In genomic region chr19:53912653-53913052, GRCh38 we compare ENCODE assay signal across 14 cellular contexts. TPM values are rescaled to one million over a fixed set of nuclear protein-coding genes. Genes with fewer than 3 reads are reported as not detected.
DNase-seq lines count a peak whose midpoint lies in the region; ATAC-seq and TF ChIP-seq lines count a peak whose summit lies in the region.
"Had no signal": no experiment of that assay in that cellular context is flagged by ENCODE, and none has a peak within 500 bp of the region (broad histone marks: within the 10 kb centered on the region; RNA-seq: fewer than 3 reads in every experiment).

No MANE protein-coding gene starts in this region.

- no peak overlapping the region for H3K4me3 ChIP-seq in HFF-Myc (replicated peaks; ENCODE audit: low read depth, low read length)
- no peak overlapping the region for H3K4me3 ChIP-seq in osteoblast (ENCODE audit: insufficient read depth, low read length)
- H3K4me3 ChIP-seq: body of pancreas, HAP-1 had no signal

- no peak overlapping the region for H3K27ac ChIP-seq in osteoblast (ENCODE audit: low read depth, low read length)
- H3K27ac ChIP-seq: body of pancreas had no signal

- no peaks in the 10 kb centered on the region for H3K4me1 ChIP-seq in osteoblast (ENCODE audit: insufficient read depth, low read length)
- H3K4me1 ChIP-seq: HAP-1 had no signal

- peak; percentile 69 for DNase-seq in activated CD8-positive, alpha-beta memory T cell treated with anti-CD3 and anti-CD28 coated beads, Interleukin-2, amount 50 U/mL, for 48 hours
- DNase-seq in activated CD8-positive, alpha-beta memory T cell treated with anti-CD3 and anti-CD28 coated beads, Interleukin-2, amount 50 U/mL, for 4 hours = no peak
- DNase-seq in HFF-Myc (ENCODE audit: extremely low read depth, low read depth) (no peak), chondrocyte (ENCODE audit: low spot score) (no peak), osteoblast (ENCODE audit: insufficient read length, low spot score, missing footprints) (peak; percentile 62), AG20443 (ENCODE audit: low spot score) (no peak)
- DNase-seq: body of pancreas had no signal

- peaks cover 33% of the 10 kb centered on the region for H3K27me3 ChIP-seq in osteoblast (ENCODE audit: insufficient read depth, low read length)

- H3K27me3 Mint-ChIP-seq in chondrocyte (ENCODE audit: low read depth) = peaks cover 41% of the 10 kb centered on the region

- no peaks in the 10 kb centered on the region for H3K9me3 Mint-ChIP-seq in chondrocyte (ENCODE audit: low read depth)

- no peaks in the 10 kb centered on the region for H3K36me3 ChIP-seq in osteoblast (ENCODE audit: insufficient read depth, low read length)

- H3K27ac Mint-ChIP-seq in chondrocyte (ENCODE audit: unreplicated experiment) = no peak overlapping the region
- H3K27ac Mint-ChIP-seq: nephron had no signal

- no peaks in the 10 kb centered on the region for H3K79me2 ChIP-seq in osteoblast (ENCODE audit: insufficient read depth, low read length)

- no peak overlapping the region for H2AFZ ChIP-seq in osteoblast (ENCODE audit: low read length)

- peaks cover 5% of the 10 kb centered on the region for H3K36me3 Mint-ChIP-seq in chondrocyte (ENCODE audit: low read depth)

- H4K20me1 ChIP-seq in osteoblast (ENCODE audit: insufficient read depth, low read length) = no peaks in the 10 kb centered on the region

- H3K4me2 ChIP-seq in osteoblast (ENCODE audit: insufficient read depth, low read length) = no peak overlapping the region

- TF ChIP-seq CTCF in HFF-Myc (IDR thresholded peaks at IDR 0.05; ENCODE audit: low read depth, low read length, missing control alignments) (peak; percentile 37), chondrocyte (IDR thresholded peaks at IDR 0.05) (peak; percentile 44), osteoblast (IDR thresholded peaks at IDR 0.05; ENCODE audit: extremely low read depth, low read depth, low read length) (no peak)

- H3K9me3 ChIP-seq in osteoblast (ENCODE audit: low read depth, low read length) = no peaks in the 10 kb centered on the region
- H3K9me3 ChIP-seq: body of pancreas, HAP-1 had no signal

- H3K4me3 Mint-ChIP-seq in chondrocyte (ENCODE audit: unreplicated experiment) = no peak overlapping the region
- H3K4me3 Mint-ChIP-seq: nephron had no signal

- ATAC-seq in HG02852 (IDR thresholded peaks at IDR 0.05; ENCODE audit: unreplicated experiment) (no peak), HG02938 (IDR thresholded peaks at IDR 0.05; ENCODE audit: unreplicated experiment) (no peak)
- ATAC-seq: body of pancreas had no signal

- peaks cover 12% of the 10 kb centered on the region for H3K4me1 Mint-ChIP-seq in chondrocyte (ENCODE audit: low read depth)

RNA-seq across cellular contexts. Expression of gene CACNG7, which starts 3.6 kb away (rescaled TPM):
- not detected in 3 replicates for total RNA-seq in chondrocyte
- not detected in 2 replicates for total RNA-seq in osteoblast
- total RNA-seq: body of pancreas; kidney epithelial cell; M059J; T-helper 1 cell treated with Interleukin-12 subunit alpha and Interleukin-12 subunit beta and Interleukin-4 antibody, amounts not matched to agents 30 ng/mL and 1 ng/mL, for 36 hours had no signal

RNA-seq across cellular contexts. Expression of gene PRKCG, which starts 30.7 kb away (rescaled TPM):
- total RNA-seq in chondrocyte (0.15 to 0.56 TPM in 2 of 3 replicates, not detected in the other), osteoblast (under 0.01 TPM in 1 of 2 replicates, not detected in the other)
- total RNA-seq: M059J had no signal

RNA-seq across cellular contexts. Expression of gene MYADM, which starts 45.0 kb away (rescaled TPM):
- total RNA-seq in chondrocyte = 184 to 293 TPM (median 292 TPM) in 3 replicates
- 16.2 and 17.4 TPM in 2 replicates for total RNA-seq in osteoblast

RNA-seq across cellular contexts. Expression of gene CACNG8, which starts 50.1 kb away (rescaled TPM):
- total RNA-seq in chondrocyte (0.05 TPM in 1 of 3 replicates, not detected in the others), osteoblast (not detected in 2 replicates)
- total RNA-seq: body of pancreas; T-helper 1 cell treated with Interleukin-12 subunit alpha and Interleukin-12 subunit beta and Interleukin-4 antibody, amounts not matched to agents 30 ng/mL and 1 ng/mL, for 36 hours had no signal

Comparison
In these comparisons a context has a peak if more than half of its experiments do, and no peak if none do; other contexts are left out.
1. DNase-seq: peak in activated CD8-positive, alpha-beta memory T cell treated with anti-CD3 and anti-CD28 coated beads, Interleukin-2, amount 50 U/mL, for 48 hours (single experiment) and osteoblast (single experiment); none in activated CD8-positive, alpha-beta memory T cell treated with anti-CD3 and anti-CD28 coated beads, Interleukin-2, amount 50 U/mL, for 4 hours (single experiment), HFF-Myc (single experiment), chondrocyte (single experiment) and AG20443 (single experiment).
2. RNA of gene MYADM, which starts 45.0 kb away (total RNA-seq): 184 to 293 TPM in chondrocyte; 16.2 to 17.4 TPM in osteoblast; every median in the first group is over 10 times any median in the second.